Comparison of ENCODE assay signal across 34 cellular contexts in the genomic region with DNA sequence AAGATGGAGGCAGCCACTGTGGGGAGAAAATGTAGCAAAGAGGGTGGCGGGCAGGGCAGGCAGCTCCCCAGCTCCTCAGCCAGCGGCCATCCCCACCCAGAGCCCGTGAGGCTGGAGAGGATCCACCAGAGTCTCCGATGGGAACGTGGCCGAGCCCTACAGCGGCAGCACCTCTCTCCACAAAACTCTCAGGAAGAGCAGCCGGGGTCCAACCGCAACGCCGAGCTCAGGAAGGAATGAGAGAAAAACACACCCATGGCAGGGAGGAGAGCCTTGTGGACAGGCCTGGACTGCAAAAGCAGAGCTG. TPM values are rescaled to one million over a fixed set of nuclear protein-coding genes. Genes with fewer than 3 reads are reported as not detected.
"Had no signal": no experiment of that assay in that cellular context is flagged by ENCODE, and none has a peak within 500 bp of the region (broad histone marks: within the 10 kb centered on the region; RNA-seq: fewer than 3 reads in every experiment).

No MANE protein-coding gene starts in this region.

- H3K4me3 ChIP-seq: left ventricle myocardium inferior, lung, right atrium auricular region, right lobe of liver, skin epidermis, stomach, testis, thyroid gland, transverse colon, upper lobe of left lung, vagina had no signal

- H3K4me1 Mint-ChIP-seq: naive B cell; stimulated activated naive B cell treated with anti-CD40 and anti-IgM and Interleukin-4, amounts not matched to agents 10 μg/mL and 1 μg/mL and 100 μg/mL, for 72 hours had no signal

- DNase-seq: hypothalamus; kidney; left ventricle myocardium inferior; mesendoderm; naive B cell; occipital lobe; right lobe of liver; stimulated activated CD4-positive, alpha-beta T cell treated with anti-CD3 and anti-CD28 coated beads, Interleukin-12 subunit alpha, Interleukin-12 subunit beta, amount 100 ng/mL, for 4 hours; stimulated activated CD4-positive, alpha-beta T cell treated with anti-CD3 and anti-CD28 coated beads, Interleukin-15, amount 100 ng/mL, for 24 hours; stimulated activated CD4-positive, alpha-beta T cell treated with anti-CD3 and anti-CD28 coated beads, Interleukin-2, amount 100 ng/mL, for 24 hours; stimulated activated CD4-positive, alpha-beta T cell treated with anti-CD3 and anti-CD28 coated beads, Interleukin-4, amount 100 ng/mL, for 1 hour; stimulated activated naive B cell treated with anti-CD40 and anti-IgM and Interleukin-4, amounts not matched to agents 10 μg/mL and 1 μg/mL and 100 μg/mL, for 72 hours; stimulated activated naive CD8-positive, alpha-beta T cell treated with anti-CD3 and anti-CD28 coated beads, Interleukin-15, Interleukin-2, amounts not matched to agents 100 U/mL and 50 U/mL, for 24 hours; stomach; testis; thyroid gland; transverse colon had no signal

- H3K9me3 ChIP-seq: left ventricle myocardium inferior, neutrophil, right atrium auricular region, right lobe of liver, stomach, testis, thyroid gland, transverse colon, upper lobe of left lung, vagina had no signal

- H3K27ac ChIP-seq: left ventricle myocardium inferior, neutrophil, parathyroid adenoma, right atrium auricular region, right lobe of liver, skin epidermis, stomach, testis, thyroid gland, transverse colon, upper lobe of left lung, vagina had no signal

- H3K27ac Mint-ChIP-seq: mesothelial cell of epicardium; natural killer cell treated with Interleukin-12 subunit alpha and Interleukin-12 subunit beta and Interleukin-15 and Interleukin-18, amount 100 ng/mL, for 72 hours; stimulated activated naive B cell treated with anti-CD40 and anti-IgM and Interleukin-4, amounts not matched to agents 10 μg/mL and 1 μg/mL and 100 μg/mL, for 72 hours had no signal

- H3K36me3 Mint-ChIP-seq: immature natural killer cell; mesothelial cell of epicardium; naive B cell; natural killer cell treated with Interleukin-12 subunit alpha and Interleukin-12 subunit beta and Interleukin-15 and Interleukin-18, amount 100 ng/mL, for 72 hours; stimulated activated naive B cell treated with anti-CD40 and anti-IgM and Interleukin-4, amounts not matched to agents 10 μg/mL and 1 μg/mL and 100 μg/mL, for 72 hours had no signal

- H2AFZ ChIP-seq: parathyroid adenoma had no signal

- H3K36me3 ChIP-seq: left ventricle myocardium inferior, neutrophil, right atrium auricular region, right lobe of liver, stomach, thyroid gland, transverse colon, upper lobe of left lung, vagina had no signal

- H3K4me3 Mint-ChIP-seq: mesothelial cell of epicardium; naive B cell; natural killer cell treated with Interleukin-12 subunit alpha and Interleukin-12 subunit beta and Interleukin-15 and Interleukin-18, amount 100 ng/mL, for 72 hours; neural crest cell; stimulated activated naive B cell treated with anti-CD40 and anti-IgM and Interleukin-4, amounts not matched to agents 10 μg/mL and 1 μg/mL and 100 μg/mL, for 72 hours had no signal

- H3K79me2 ChIP-seq: parathyroid adenoma had no signal

- H3K4me1 ChIP-seq: left ventricle myocardium inferior, parathyroid adenoma, right atrium auricular region, right lobe of liver, stomach, testis, thyroid gland, transverse colon, vagina had no signal

- H3K27me3 ChIP-seq: right atrium auricular region, right lobe of liver, testis, thyroid gland, upper lobe of left lung, vagina had no signal

- H3K9me3 Mint-ChIP-seq: immature natural killer cell; mesothelial cell of epicardium; naive B cell; natural killer cell treated with Interleukin-12 subunit alpha and Interleukin-12 subunit beta and Interleukin-15 and Interleukin-18, amount 100 ng/mL, for 72 hours; neural crest cell had no signal

- ATAC-seq: natural killer cell treated with Interleukin-12 subunit alpha and Interleukin-12 subunit beta and Interleukin-15 and Interleukin-18, amount 100 ng/mL, for 72 hours; stimulated activated naive B cell treated with anti-CD40 and anti-IgM and Interleukin-4, amounts not matched to agents 10 μg/mL and 1 μg/mL and 100 μg/mL, for 72 hours; stimulated activated naive CD8-positive, alpha-beta T cell treated with anti-CD3 and anti-CD28 coated beads, Interleukin-15, Interleukin-2, amounts not matched to agents 100 U/mL and 50 U/mL, for 24 hours had no signal

- H3K9ac ChIP-seq: parathyroid adenoma had no signal

RNA-seq across cellular contexts. Expression of a gene that starts 54.0 kb away (rescaled TPM):
- total RNA-seq: left ventricle myocardium inferior; lower leg skin; mesothelial cell of epicardium; mononuclear cell; natural killer cell treated with Interleukin-12 subunit alpha and Interleukin-12 subunit beta and Interleukin-15 and Interleukin-18, amount 100 ng/mL, for 72 hours; osteocyte; pulmonary artery endothelial cell; renal cortical epithelial cell; urinary bladder had no signal
- polyA plus RNA-seq: immature natural killer cell, stomach had no signal
